Comparison of ENCODE assay signal across 8 cellular contexts in genomic region chr21:45644041-45644906, GRCh38. TPM values are rescaled to one million over a fixed set of nuclear protein-coding genes. Genes with fewer than 3 reads are reported as not detected.
DNase-seq lines count a peak whose midpoint lies in the region; ATAC-seq and TF ChIP-seq lines count a peak whose summit lies in the region.

No MANE protein-coding gene starts in this region.

- peak overlapping the region; percentile 82 for H3K27ac ChIP-seq in VCaP

- TF ChIP-seq CTCF in AG04449 (IDR thresholded peaks at IDR 0.05; ENCODE audit: insufficient read depth, low read length, missing control alignments): no peak
- no peak for TF ChIP-seq CTCF in VCaP (conservative IDR thresholded peaks at IDR 0.05)

- intact Hi-C loops in left ventricle myocardium superior (cut with micrococcal nuclease): no loop called here

- DNase-seq in AG04449 (ENCODE audit: low read depth, low spot score) (no peak), left ventricle myocardium superior (peak; percentile 50), NCI-H2107 (lab: John Stamatoyannopoulos, UW) (no peak), NCI-H1694 (lab: John Stamatoyannopoulos, UW) (no peak)
- peak; percentile 36 for DNase-seq in stimulated activated naive CD8-positive, alpha-beta T cell treated with anti-CD3 and anti-CD28 coated beads, Interleukin-15, Interleukin-2, amounts not matched to agents 100 U/mL and 50 U/mL, for 24 hours

- CTCF ChIA-PET in AG04449 (lab: Yijun Ruan, JAX): interaction anchor here (1.4 kb wide), 1 partner anchor 48 kb away, joined by 6 read pairs; no protein-coding TSS in a partner anchor

- POLR2A ChIA-PET in AG04449 (lab: Yijun Ruan, JAX): no interaction called here

- ATAC-seq in GM21390 (IDR thresholded peaks at IDR 0.05; ENCODE audit: unreplicated experiment) (peak; percentile 3), left ventricle myocardium superior (no peak), HG02885 (IDR thresholded peaks at IDR 0.05; ENCODE audit: poor library complexity, unreplicated experiment) (no peak)
- no peak for ATAC-seq in stimulated activated naive CD8-positive, alpha-beta T cell treated with anti-CD3 and anti-CD28 coated beads, Interleukin-15, Interleukin-2, amounts not matched to agents 100 U/mL and 50 U/mL, for 24 hours

- H3K4me3 ChIP-seq in AG04449 (ENCODE audit: low read depth, low read length): peak overlapping the region; percentile 57

RNA-seq across cellular contexts. Expression of gene PCBP3, which starts 0.7 kb away (rescaled TPM):
- total RNA-seq in left ventricle myocardium superior: 2.7 TPM

Comparison
In these comparisons a context has a peak if more than half of its experiments do, and no peak if none do; other contexts are left out.
1. DNase-seq: peak in left ventricle myocardium superior (single experiment) and stimulated activated naive CD8-positive, alpha-beta T cell treated with anti-CD3 and anti-CD28 coated beads, Interleukin-15, Interleukin-2, amounts not matched to agents 100 U/mL and 50 U/mL, for 24 hours (single experiment); none in AG04449 (single experiment), NCI-H2107 (single experiment) and NCI-H1694 (single experiment).